16 cellular contexts compared by ENCODE assay signal in genomic region chr13:113971471-113972231, GRCh38. TPM values are rescaled to one million over a fixed set of nuclear protein-coding genes. Genes with fewer than 3 reads are reported as not detected.
DNase-seq lines count a peak whose midpoint lies in the region; ATAC-seq and TF ChIP-seq lines count a peak whose summit lies in the region.
"Had no signal": no experiment of that assay in that cellular context is flagged by ENCODE, and none has a peak within 500 bp of the region (broad histone marks: within the 10 kb centered on the region; RNA-seq: fewer than 3 reads in every experiment).

No MANE protein-coding gene starts in this region.

- no peak for TF ChIP-seq CTCF in C4-2B (conservative IDR thresholded peaks at IDR 0.05)
- no peak for TF ChIP-seq CTCF in ascending aorta (IDR thresholded peaks at IDR 0.05)
- TF ChIP-seq CTCF in right atrium auricular region (IDR thresholded peaks at IDR 0.05): no peak
- TF ChIP-seq CTCF in GM13977 (IDR thresholded peaks at IDR 0.05; ENCODE audit: extremely low read depth, insufficient read depth, missing control alignments): no peak
- TF ChIP-seq CTCF in foreskin fibroblast (IDR thresholded peaks at IDR 0.05; ENCODE audit: low read depth, low read length): no peak

- H3K4me3 ChIP-seq in ascending aorta (no peak overlapping the region), right atrium auricular region (no peak overlapping the region), foreskin fibroblast (ENCODE audit: low read depth in 1 of 2, low read length in 2 of 2) (no peak overlapping the region)

- peaks cover 24 to 25% of the 10 kb centered on the region in 2 donors for H3K36me3 ChIP-seq in ascending aorta
- H3K36me3 ChIP-seq in right atrium auricular region: peaks cover 15% of the 10 kb centered on the region

- intact Hi-C loops in ascending aorta (cut with DNase I): loop anchor here (10.0 kb wide), 1 partner anchor 163 kb away; the partner anchor contains the start of gene RASA3
- intact Hi-C loops in sciatic nerve (cut with DNase I): no loop called here

- H3K27me3 ChIP-seq in ascending aorta (no peaks in the 10 kb centered on the region), right atrium auricular region (no peaks in the 10 kb centered on the region)
- H3K27me3 ChIP-seq: brain microvascular endothelial cell had no signal

- peaks cover 6 to 14% of the 10 kb centered on the region in 2 donors for H3K4me1 ChIP-seq in ascending aorta
- peaks cover 0 to 18% of the 10 kb centered on the region in 2 donors for H3K4me1 ChIP-seq in right atrium auricular region

- in situ Hi-C loops in GM13977 (cut with MboI; ENCODE audit: low pct_unique_long_range_greater_than_20kb, low sequenced_read_pairs, unreplicated experiment): no loop called here

- H3K27ac ChIP-seq in C4-2B: peak overlapping the region; percentile 84
- H3K27ac ChIP-seq in ascending aorta: peak overlapping the region; percentile 48 to 77
- peak overlapping the region; percentile 46 to 81 for H3K27ac ChIP-seq in right atrium auricular region
- H3K27ac ChIP-seq: brain microvascular endothelial cell, KMS-11 had no signal

- DNase-seq in ascending aorta (ENCODE audit: low spot score in 2 of 2) (no peak), right atrium auricular region (ENCODE audit: low spot score) (no peak), sciatic nerve (ENCODE audit: low spot score) (peak; percentile 55), GM13977 (ENCODE audit: low spot score) (no peak), foreskin fibroblast (no peak)
- DNase-seq: activated naive CD4-positive, alpha-beta T cell treated with anti-CD3 and anti-CD28 coated beads for 36 hours; brain microvascular endothelial cell; Caco-2; NCI-H1105; SIG-M5; stimulated activated CD4-positive, alpha-beta T cell treated with anti-CD3 and anti-CD28 coated beads, Interleukin-4, amount 100 ng/mL, for 1 hour; stimulated activated CD8-positive, alpha-beta memory T cell treated with anti-CD3 and anti-CD28 coated beads, Interleukin-4, amount 100 ng/mL, for 48 hours had no signal

- H3K9me3 ChIP-seq in ascending aorta (no peaks in the 10 kb centered on the region), right atrium auricular region (no peaks in the 10 kb centered on the region)

- ATAC-seq in sciatic nerve (no peak), HG02798 (IDR thresholded peaks at IDR 0.05; ENCODE audit: poor library complexity, unreplicated experiment) (no peak), HG02623 (IDR thresholded peaks at IDR 0.05; ENCODE audit: unreplicated experiment) (no peak)

RNA-seq across cellular contexts. Expression of gene C13orf46, which starts 2.2 kb away (rescaled TPM):
- total RNA-seq in ascending aorta (4.8 TPM), right atrium auricular region (1 to 10 TPM in 1 of 2 donors, under 1 TPM in 1; 0.59 to 2.7 TPM), sciatic nerve (3.6 TPM)
- total RNA-seq: Caco-2 had no signal
